8 cellular contexts compared by ENCODE assay signal in genomic region chr1:9721606-9722377, GRCh38.
DNase-seq lines count a peak whose midpoint lies in the region; ATAC-seq and TF ChIP-seq lines count a peak whose summit lies in the region.

No MANE protein-coding gene starts in this region.

- H3K36me3 Mint-ChIP-seq in neural crest cell (ENCODE audit: low read depth) = peaks cover 2% of the 10 kb centered on the region

- peaks cover 0 to 5% of the 10 kb centered on the region in 2 donors for H3K9me3 ChIP-seq in uterus

- in situ Hi-C loops in KBM-7 (cut with MboI; ENCODE audit: low pct_unique_long_range_greater_than_20kb, low sequenced_read_pairs) = no loop called here

- peak overlapping the region in 3 of 59 donors; percentile 7 to 46 (median 43) for H3K27ac ChIP-seq in dorsolateral prefrontal cortex
- no peak overlapping the region for H3K27ac ChIP-seq in uterus

- intact Hi-C loops in dorsolateral prefrontal cortex (cut with DNase I) (loop anchor here (5.0 kb wide), 2 partner anchors 131 to 146 kb away; no protein-coding TSS in a partner anchor), uterus (cut with DNase I; ENCODE audit: low total_unique reads) (loop anchor here (5.0 kb wide), 2 partner anchors 51 to 146 kb away; no protein-coding TSS in a partner anchor)

- DNase-seq in COLO668 (lab: John Stamatoyannopoulos, UW; ENCODE audit: unreplicated experiment) (peak; percentile 72), KBM-7 (peak; percentile 66), dorsolateral prefrontal cortex (peak in 2 of 10 donors; percentile 31 to 58), neural crest cell (ENCODE audit: low read depth, low spot score) (peak; percentile 85), uterus (no peak)
- DNase-seq in activated CD4-positive, alpha-beta T cell treated with anti-CD3 and anti-CD28 coated beads, Interleukin-2, amount 50 U/mL, for 4 hours = peak; percentile 75 to 79

- H3K4me3 ChIP-seq in dorsolateral prefrontal cortex (no peak overlapping the region), uterus (no peak overlapping the region)

- H3K27ac Mint-ChIP-seq in neural crest cell (ENCODE audit: unreplicated experiment) = no peak overlapping the region

- ATAC-seq in HG03521 (IDR thresholded peaks at IDR 0.05; ENCODE audit: unreplicated experiment) (no peak), HG03196 (IDR thresholded peaks at IDR 0.05; ENCODE audit: unreplicated experiment) (no peak)

- H3K9me3 Mint-ChIP-seq in neural crest cell = peaks cover 2% of the 10 kb centered on the region

- TF ChIP-seq CTCF in dorsolateral prefrontal cortex (IDR thresholded peaks at IDR 0.05 in 54 of 56, conservative IDR thresholded peaks at IDR 0.05 in 2 of 56; ENCODE audit: low read depth in 1 of 56, partially characterized antibody in 56 of 56) (peak; percentile 43 to 82 (median 70)), neural crest cell (conservative IDR thresholded peaks at IDR 0.05) (peak; percentile 71), uterus (IDR thresholded peaks at IDR 0.05) (peak; percentile 25 to 54 (median 39))

- no peak overlapping the region for H3K4me3 Mint-ChIP-seq in neural crest cell

- H3K4me1 ChIP-seq in uterus = no peaks in the 10 kb centered on the region

- peaks cover 12% of the 10 kb centered on the region for H3K4me1 Mint-ChIP-seq in neural crest cell

- H3K36me3 ChIP-seq in uterus = no peaks in the 10 kb centered on the region

- no peaks in the 10 kb centered on the region for H3K27me3 ChIP-seq in dorsolateral prefrontal cortex
- no peaks in the 10 kb centered on the region for H3K27me3 ChIP-seq in uterus

- no peak for TF ChIP-seq POLR2A in uterus (IDR thresholded peaks at IDR 0.05)

- H3K27me3 Mint-ChIP-seq in neural crest cell (ENCODE audit: low read depth) = no peaks in the 10 kb centered on the region

Comparison
In these comparisons a context has a peak if more than half of its experiments do, and no peak if none do; other contexts are left out.
1. DNase-seq: peak in COLO668 (single experiment), KBM-7 (single experiment), activated CD4-positive, alpha-beta T cell treated with anti-CD3 and anti-CD28 coated beads, Interleukin-2, amount 50 U/mL, for 4 hours (2 of 2) and neural crest cell (single experiment); none in uterus (0 of 2).
2. Peak in every context shown above with its lines, with median percentiles within 50 percentile points of each other: CTCF ChIP-seq.